Comparison of ENCODE assay signal across 8 cellular contexts in genomic region chr12:93376436-93377251, GRCh38. TPM values are rescaled to one million over a fixed set of nuclear protein-coding genes. Genes with fewer than 3 reads are reported as not detected.
A peak's percentile ranks its signal among the peaks of the same experiment; 100 is the strongest.
DNase-seq lines count a peak whose midpoint lies in the region; ATAC-seq and TF ChIP-seq lines count a peak whose summit lies in the region.

No MANE protein-coding gene starts in this region.

- no peaks in the 10 kb centered on the region for H3K9me3 Mint-ChIP-seq in CD4-positive, CD25-positive, alpha-beta regulatory T cell
- no peaks in the 10 kb centered on the region for H3K9me3 Mint-ChIP-seq in stimulated activated effector memory CD8-positive, alpha-beta T cell treated with anti-CD3 and anti-CD28 coated beads, Interleukin-12 subunit alpha, Interleukin-12 subunit beta, amount 100 ng/mL, for 72 hours

- DNase-seq in CD4-positive, CD25-positive, alpha-beta regulatory T cell, result no peak
- no peak for DNase-seq in LNCaP clone FGC (ENCODE audit: low read depth)
- DNase-seq in brain microvascular endothelial cell, result no peak
- DNase-seq in iris pigment epithelial cell (ENCODE audit: low read depth), result peak; percentile 27
- no peak for DNase-seq in stimulated activated effector memory CD8-positive, alpha-beta T cell treated with anti-CD3 and anti-CD28 coated beads, Interleukin-12 subunit alpha, Interleukin-12 subunit beta, amount 100 ng/mL, for 72 hours (ENCODE audit: low spot score in 2 of 2)
- no peak for DNase-seq in stimulated activated CD8-positive, alpha-beta memory T cell treated with anti-CD3 and anti-CD28 coated beads, Interleukin-4, amount 100 ng/mL, for 48 hours
- no peak for DNase-seq in NCI-H1694 treated with DMSO at 0.1 percent for 48 hours (lab: John Stamatoyannopoulos, UW)

- peak overlapping the region; percentile 70 for H3K4me3 ChIP-seq in CD4-positive, CD25-positive, alpha-beta regulatory T cell (ENCODE audit: low read depth, low read length)
- H3K4me3 ChIP-seq in LNCaP clone FGC (ENCODE audit: low read depth, low read length) (peak overlapping the region; percentile 55; the same call in 1 of the 2 replicates), brain microvascular endothelial cell (ENCODE audit: low read depth, low read length) (peak overlapping the region; percentile 68)

- H3K4me1 Mint-ChIP-seq in CD4-positive, CD25-positive, alpha-beta regulatory T cell, result peaks cover 24 to 32% (median 29%) of the 10 kb centered on the region in 4 donors
- peaks cover 35% of the 10 kb centered on the region for H3K4me1 Mint-ChIP-seq in stimulated activated effector memory CD8-positive, alpha-beta T cell treated with anti-CD3 and anti-CD28 coated beads, Interleukin-12 subunit alpha, Interleukin-12 subunit beta, amount 100 ng/mL, for 72 hours

- H3K4me1 ChIP-seq in CD4-positive, CD25-positive, alpha-beta regulatory T cell (ENCODE audit: control insufficient read depth, insufficient read depth, low read length, poor library complexity, severe bottlenecking), result peaks cover 40% of the 10 kb centered on the region

- peaks cover 25% of the 10 kb centered on the region for H3K27me3 Mint-ChIP-seq in CD4-positive, CD25-positive, alpha-beta regulatory T cell

- peaks cover 2% of the 10 kb centered on the region for H3K27me3 ChIP-seq in CD4-positive, CD25-positive, alpha-beta regulatory T cell (ENCODE audit: control insufficient read depth, insufficient read depth, low read length)
- H3K27me3 ChIP-seq in brain microvascular endothelial cell (replicated peaks), result no peaks in the 10 kb centered on the region

- H3K27ac ChIP-seq in CD4-positive, CD25-positive, alpha-beta regulatory T cell (ENCODE audit: insufficient read depth, low read length, poor library complexity, severe bottlenecking), result no peak overlapping the region
- H3K27ac ChIP-seq in brain microvascular endothelial cell, result no peak overlapping the region

- TF ChIP-seq CTCF in LNCaP clone FGC (IDR thresholded peaks at IDR 0.05; ENCODE audit: control insufficient read depth, extremely low read depth, insufficient read depth) (no peak), brain microvascular endothelial cell (IDR thresholded peaks at IDR 0.05; ENCODE audit: low read depth, low read length, missing control alignments) (no peak)

- no peaks in the 10 kb centered on the region for H3K9me3 ChIP-seq in CD4-positive, CD25-positive, alpha-beta regulatory T cell (ENCODE audit: control insufficient read depth in 2 of 2, low read length in 2 of 2)

- no peaks in the 10 kb centered on the region for H3K36me3 ChIP-seq in CD4-positive, CD25-positive, alpha-beta regulatory T cell (ENCODE audit: control insufficient read depth, insufficient read depth, low read length)
- no peaks in the 10 kb centered on the region for H3K36me3 ChIP-seq in brain microvascular endothelial cell (replicated peaks)

- peak overlapping the region; percentile 89 to 96 (median 91) for H3K4me3 Mint-ChIP-seq in CD4-positive, CD25-positive, alpha-beta regulatory T cell
- peak overlapping the region; percentile 95 for H3K4me3 Mint-ChIP-seq in stimulated activated effector memory CD8-positive, alpha-beta T cell treated with anti-CD3 and anti-CD28 coated beads, Interleukin-12 subunit alpha, Interleukin-12 subunit beta, amount 100 ng/mL, for 72 hours

- no peaks in the 10 kb centered on the region for H3K36me3 Mint-ChIP-seq in CD4-positive, CD25-positive, alpha-beta regulatory T cell
- peaks cover 17% of the 10 kb centered on the region for H3K36me3 Mint-ChIP-seq in stimulated activated effector memory CD8-positive, alpha-beta T cell treated with anti-CD3 and anti-CD28 coated beads, Interleukin-12 subunit alpha, Interleukin-12 subunit beta, amount 100 ng/mL, for 72 hours

- in situ Hi-C loops in brain microvascular endothelial cell (cut with HindIII; ENCODE audit: low pct_ligation_motif_present, low sequenced_read_pairs), result loop anchor here (25.0 kb wide), 1 partner anchor 364 kb away; no protein-coding TSS in a partner anchor

- peak overlapping the region in 2 of 3 donors; percentile 4 to 18 for H3K27ac Mint-ChIP-seq in CD4-positive, CD25-positive, alpha-beta regulatory T cell
- no peak overlapping the region for H3K27ac Mint-ChIP-seq in stimulated activated effector memory CD8-positive, alpha-beta T cell treated with anti-CD3 and anti-CD28 coated beads, Interleukin-12 subunit alpha, Interleukin-12 subunit beta, amount 100 ng/mL, for 72 hours

- ATAC-seq in CD4-positive, CD25-positive, alpha-beta regulatory T cell (ENCODE audit: low read depth in 2 of 2), result no peak
- no peak for ATAC-seq in stimulated activated effector memory CD8-positive, alpha-beta T cell treated with anti-CD3 and anti-CD28 coated beads, Interleukin-12 subunit alpha, Interleukin-12 subunit beta, amount 100 ng/mL, for 72 hours
- no peak for ATAC-seq in HG03457 (IDR thresholded peaks at IDR 0.05; ENCODE audit: unreplicated experiment)

RNA-seq across cellular contexts. Expression of gene NUDT4, which starts 1.1 kb away (rescaled TPM):
- total RNA-seq in CD4-positive, CD25-positive, alpha-beta regulatory T cell, result 78.2 TPM
- polyA plus RNA-seq in CD4-positive, CD25-positive, alpha-beta regulatory T cell, result 10 to 100 TPM; 36.7 to 48.9 (median 42.0) TPM
